In the genomic region with DNA sequence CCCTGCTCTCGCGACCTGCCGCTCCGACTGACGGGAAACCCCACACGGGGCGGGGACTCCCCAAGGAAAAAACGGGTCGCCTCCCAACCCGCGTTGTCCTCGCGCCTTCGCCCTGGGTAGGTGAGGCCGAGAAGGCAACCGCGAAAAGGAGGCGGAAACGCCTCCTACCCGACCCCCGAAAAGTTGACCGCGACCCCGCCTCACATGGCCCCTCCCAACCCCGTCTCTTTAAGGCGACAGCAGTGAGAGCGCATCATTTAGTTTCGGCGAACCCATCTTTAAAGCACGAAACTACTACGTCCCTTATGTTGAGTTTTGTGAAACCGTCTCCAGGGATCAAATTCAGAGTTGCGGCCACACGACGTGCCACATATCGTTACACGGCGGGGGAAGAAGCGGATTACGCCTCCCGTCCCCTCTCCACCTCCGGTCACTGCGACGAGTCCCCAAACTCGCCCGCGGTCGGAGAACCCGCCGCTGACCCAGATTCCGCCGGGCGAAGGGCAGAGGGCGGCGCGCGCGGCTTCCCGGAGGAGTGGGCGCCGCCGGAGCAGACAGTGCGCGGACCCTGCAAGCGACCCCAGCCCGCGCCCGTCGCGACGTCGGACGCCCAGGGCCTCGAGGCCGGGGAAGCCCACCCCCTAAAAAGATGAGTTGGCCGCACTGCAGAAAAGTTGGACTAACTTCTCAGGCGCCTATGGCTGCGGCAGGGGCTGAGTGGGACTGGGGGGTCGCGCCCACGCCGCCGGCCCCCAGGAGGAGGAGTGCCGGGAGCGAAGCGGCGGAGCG, we compare ENCODE assay signal across 1 cellular context.
TF ChIP-seq lines count a peak whose summit lies in the region.

No MANE protein-coding gene starts in this region.

TF ChIP-seq in HepG2, 621 proteins besides CTCF, POLR2A, EP300 and RAD21 (continued from another document and continues in another):
- TF ChIP-seq, protein P1, sequence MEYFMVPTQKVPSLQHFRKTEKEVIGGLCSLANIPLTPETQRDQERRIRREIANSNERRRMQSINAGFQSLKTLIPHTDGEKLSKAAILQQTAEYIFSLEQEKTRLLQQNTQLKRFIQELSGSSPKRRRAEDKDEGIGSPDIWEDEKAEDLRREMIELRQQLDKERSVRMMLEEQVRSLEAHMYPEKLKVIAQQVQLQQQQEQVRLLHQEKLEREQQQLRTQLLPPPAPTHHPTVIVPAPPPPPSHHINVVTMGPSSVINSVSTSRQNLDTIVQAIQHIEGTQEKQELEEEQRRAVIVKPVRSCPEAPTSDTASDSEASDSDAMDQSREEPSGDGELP (IDR thresholded peaks at IDR 0.05; ENCODE audit: borderline replicate concordance, low read depth): no peak
- no peak for TF ChIP-seq PTBP1 (IDR thresholded peaks at IDR 0.05; ENCODE audit: low read depth, low read length, poor library complexity, severe bottlenecking)
- no peak for TF ChIP-seq ZNF432 (CRISPR knock-in tag; IDR thresholded peaks at IDR 0.05; ENCODE audit: borderline replicate concordance)
- no peak for TF ChIP-seq RARG (CRISPR knock-in tag; IDR thresholded peaks at IDR 0.05; ENCODE audit: low read depth)
- no peak for TF ChIP-seq ZNF34 (CRISPR knock-in tag; IDR thresholded peaks at IDR 0.05; ENCODE audit: borderline replicate concordance)
- TF ChIP-seq ZNF605 (CRISPR knock-in tag; IDR thresholded peaks at IDR 0.05): no peak
- no peak for TF ChIP-seq SATB2 (CRISPR knock-in tag; IDR thresholded peaks at IDR 0.05)
- TF ChIP-seq RFX1 (IDR thresholded peaks at IDR 0.05): no peak
- no peak for TF ChIP-seq ZNF562 (CRISPR knock-in tag; IDR thresholded peaks at IDR 0.05; ENCODE audit: borderline replicate concordance)
- no peak for TF ChIP-seq SCMH1 (CRISPR knock-in tag; IDR thresholded peaks at IDR 0.05; ENCODE audit: borderline replicate concordance)
- TF ChIP-seq ZNF224 (CRISPR knock-in tag; IDR thresholded peaks at IDR 0.05): no peak
- peak; percentile 48 for TF ChIP-seq GATAD2A (CRISPR knock-in tag; IDR thresholded peaks at IDR 0.05)
- TF ChIP-seq, protein P2, sequence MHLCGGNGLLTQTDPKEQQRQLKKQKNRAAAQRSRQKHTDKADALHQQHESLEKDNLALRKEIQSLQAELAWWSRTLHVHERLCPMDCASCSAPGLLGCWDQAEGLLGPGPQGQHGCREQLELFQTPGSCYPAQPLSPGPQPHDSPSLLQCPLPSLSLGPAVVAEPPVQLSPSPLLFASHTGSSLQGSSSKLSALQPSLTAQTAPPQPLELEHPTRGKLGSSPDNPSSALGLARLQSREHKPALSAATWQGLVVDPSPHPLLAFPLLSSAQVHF (CRISPR knock-in tag; IDR thresholded peaks at IDR 0.05): no peak
- TF ChIP-seq FOSL1 (CRISPR knock-in tag; IDR thresholded peaks at IDR 0.05; ENCODE audit: borderline replicate concordance): no peak
- TF ChIP-seq ZFP36L2 (CRISPR knock-in tag; IDR thresholded peaks at IDR 0.05): no peak
- no peak for TF ChIP-seq ATRX (CRISPR knock-in tag; IDR thresholded peaks at IDR 0.05; ENCODE audit: borderline replicate concordance)
- no peak for TF ChIP-seq MZF1 (CRISPR knock-in tag; IDR thresholded peaks at IDR 0.05; ENCODE audit: borderline replicate concordance)
- peak; percentile 26 for TF ChIP-seq TEAD3 (CRISPR knock-in tag; optimal IDR thresholded peaks at IDR 0.05; ENCODE audit: borderline replicate concordance)
- TF ChIP-seq, protein P3, sequence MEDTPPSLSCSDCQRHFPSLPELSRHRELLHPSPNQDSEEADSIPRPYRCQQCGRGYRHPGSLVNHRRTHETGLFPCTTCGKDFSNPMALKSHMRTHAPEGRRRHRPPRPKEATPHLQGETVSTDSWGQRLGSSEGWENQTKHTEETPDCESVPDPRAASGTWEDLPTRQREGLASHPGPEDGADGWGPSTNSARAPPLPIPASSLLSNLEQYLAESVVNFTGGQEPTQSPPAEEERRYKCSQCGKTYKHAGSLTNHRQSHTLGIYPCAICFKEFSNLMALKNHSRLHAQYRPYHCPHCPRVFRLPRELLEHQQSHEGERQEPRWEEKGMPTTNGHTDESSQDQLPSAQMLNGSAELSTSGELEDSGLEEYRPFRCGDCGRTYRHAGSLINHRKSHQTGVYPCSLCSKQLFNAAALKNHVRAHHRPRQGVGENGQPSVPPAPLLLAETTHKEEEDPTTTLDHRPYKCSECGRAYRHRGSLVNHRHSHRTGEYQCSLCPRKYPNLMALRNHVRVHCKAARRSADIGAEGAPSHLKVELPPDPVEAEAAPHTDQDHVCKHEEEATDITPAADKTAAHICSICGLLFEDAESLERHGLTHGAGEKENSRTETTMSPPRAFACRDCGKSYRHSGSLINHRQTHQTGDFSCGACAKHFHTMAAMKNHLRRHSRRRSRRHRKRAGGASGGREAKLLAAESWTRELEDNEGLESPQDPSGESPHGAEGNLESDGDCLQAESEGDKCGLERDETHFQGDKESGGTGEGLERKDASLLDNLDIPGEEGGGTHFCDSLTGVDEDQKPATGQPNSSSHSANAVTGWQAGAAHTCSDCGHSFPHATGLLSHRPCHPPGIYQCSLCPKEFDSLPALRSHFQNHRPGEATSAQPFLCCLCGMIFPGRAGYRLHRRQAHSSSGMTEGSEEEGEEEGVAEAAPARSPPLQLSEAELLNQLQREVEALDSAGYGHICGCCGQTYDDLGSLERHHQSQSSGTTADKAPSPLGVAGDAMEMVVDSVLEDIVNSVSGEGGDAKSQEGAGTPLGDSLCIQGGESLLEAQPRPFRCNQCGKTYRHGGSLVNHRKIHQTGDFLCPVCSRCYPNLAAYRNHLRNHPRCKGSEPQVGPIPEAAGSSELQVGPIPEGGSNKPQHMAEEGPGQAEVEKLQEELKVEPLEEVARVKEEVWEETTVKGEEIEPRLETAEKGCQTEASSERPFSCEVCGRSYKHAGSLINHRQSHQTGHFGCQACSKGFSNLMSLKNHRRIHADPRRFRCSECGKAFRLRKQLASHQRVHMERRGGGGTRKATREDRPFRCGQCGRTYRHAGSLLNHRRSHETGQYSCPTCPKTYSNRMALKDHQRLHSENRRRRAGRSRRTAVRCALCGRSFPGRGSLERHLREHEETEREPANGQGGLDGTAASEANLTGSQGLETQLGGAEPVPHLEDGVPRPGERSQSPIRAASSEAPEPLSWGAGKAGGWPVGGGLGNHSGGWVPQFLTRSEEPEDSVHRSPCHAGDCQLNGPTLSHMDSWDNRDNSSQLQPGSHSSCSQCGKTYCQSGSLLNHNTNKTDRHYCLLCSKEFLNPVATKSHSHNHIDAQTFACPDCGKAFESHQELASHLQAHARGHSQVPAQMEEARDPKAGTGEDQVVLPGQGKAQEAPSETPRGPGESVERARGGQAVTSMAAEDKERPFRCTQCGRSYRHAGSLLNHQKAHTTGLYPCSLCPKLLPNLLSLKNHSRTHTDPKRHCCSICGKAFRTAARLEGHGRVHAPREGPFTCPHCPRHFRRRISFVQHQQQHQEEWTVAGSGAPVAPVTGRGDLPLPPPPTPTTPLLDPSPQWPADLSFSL (CRISPR knock-in tag; IDR thresholded peaks at IDR 0.05): no peak
- no peak for TF ChIP-seq KDM5A (IDR thresholded peaks at IDR 0.05; ENCODE audit: borderline replicate concordance, low read length)
- TF ChIP-seq, protein P4, sequence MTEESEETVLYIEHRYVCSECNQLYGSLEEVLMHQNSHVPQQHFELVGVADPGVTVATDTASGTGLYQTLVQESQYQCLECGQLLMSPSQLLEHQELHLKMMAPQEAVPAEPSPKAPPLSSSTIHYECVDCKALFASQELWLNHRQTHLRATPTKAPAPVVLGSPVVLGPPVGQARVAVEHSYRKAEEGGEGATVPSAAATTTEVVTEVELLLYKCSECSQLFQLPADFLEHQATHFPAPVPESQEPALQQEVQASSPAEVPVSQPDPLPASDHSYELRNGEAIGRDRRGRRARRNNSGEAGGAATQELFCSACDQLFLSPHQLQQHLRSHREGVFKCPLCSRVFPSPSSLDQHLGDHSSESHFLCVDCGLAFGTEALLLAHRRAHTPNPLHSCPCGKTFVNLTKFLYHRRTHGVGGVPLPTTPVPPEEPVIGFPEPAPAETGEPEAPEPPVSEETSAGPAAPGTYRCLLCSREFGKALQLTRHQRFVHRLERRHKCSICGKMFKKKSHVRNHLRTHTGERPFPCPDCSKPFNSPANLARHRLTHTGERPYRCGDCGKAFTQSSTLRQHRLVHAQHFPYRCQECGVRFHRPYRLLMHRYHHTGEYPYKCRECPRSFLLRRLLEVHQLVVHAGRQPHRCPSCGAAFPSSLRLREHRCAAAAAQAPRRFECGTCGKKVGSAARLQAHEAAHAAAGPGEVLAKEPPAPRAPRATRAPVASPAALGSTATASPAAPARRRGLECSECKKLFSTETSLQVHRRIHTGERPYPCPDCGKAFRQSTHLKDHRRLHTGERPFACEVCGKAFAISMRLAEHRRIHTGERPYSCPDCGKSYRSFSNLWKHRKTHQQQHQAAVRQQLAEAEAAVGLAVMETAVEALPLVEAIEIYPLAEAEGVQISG (CRISPR knock-in tag; IDR thresholded peaks at IDR 0.05): peak; percentile 37; the same call in 1 of the 2 replicates
- no peak for TF ChIP-seq THYN1 (CRISPR knock-in tag; IDR thresholded peaks at IDR 0.05; ENCODE audit: borderline replicate concordance, low read depth)
- TF ChIP-seq ZNF776 (CRISPR knock-in tag; IDR thresholded peaks at IDR 0.05): no peak
- TF ChIP-seq ASH2L (IDR thresholded peaks at IDR 0.05; ENCODE audit: insufficient read length, low read depth, low read length): peak; percentile 88
- peak; percentile 48; the same call in 1 of the 2 replicates for TF ChIP-seq ZFP41 (CRISPR knock-in tag; IDR thresholded peaks at IDR 0.05; ENCODE audit: borderline replicate concordance)
- no peak for TF ChIP-seq ZC3H13 (CRISPR knock-in tag; IDR thresholded peaks at IDR 0.05)
- no peak for TF ChIP-seq ZNF644 (CRISPR knock-in tag; IDR thresholded peaks at IDR 0.05; ENCODE audit: low read depth)
- no peak for TF ChIP-seq ZNF879 (CRISPR knock-in tag; IDR thresholded peaks at IDR 0.05)
- TF ChIP-seq ZNF44 (CRISPR knock-in tag; IDR thresholded peaks at IDR 0.05): no peak
- TF ChIP-seq AGO1 (IDR thresholded peaks at IDR 0.05; ENCODE audit: low read depth, low read length, poor library complexity, severe bottlenecking): no peak
- no peak for TF ChIP-seq BORCS8-MEF2B (CRISPR knock-in tag; IDR thresholded peaks at IDR 0.05)
- no peak; the same call in 1 of the 2 replicates for TF ChIP-seq ELF1 (CRISPR knock-in tag; IDR thresholded peaks at IDR 0.05)
- TF ChIP-seq, protein P5, sequence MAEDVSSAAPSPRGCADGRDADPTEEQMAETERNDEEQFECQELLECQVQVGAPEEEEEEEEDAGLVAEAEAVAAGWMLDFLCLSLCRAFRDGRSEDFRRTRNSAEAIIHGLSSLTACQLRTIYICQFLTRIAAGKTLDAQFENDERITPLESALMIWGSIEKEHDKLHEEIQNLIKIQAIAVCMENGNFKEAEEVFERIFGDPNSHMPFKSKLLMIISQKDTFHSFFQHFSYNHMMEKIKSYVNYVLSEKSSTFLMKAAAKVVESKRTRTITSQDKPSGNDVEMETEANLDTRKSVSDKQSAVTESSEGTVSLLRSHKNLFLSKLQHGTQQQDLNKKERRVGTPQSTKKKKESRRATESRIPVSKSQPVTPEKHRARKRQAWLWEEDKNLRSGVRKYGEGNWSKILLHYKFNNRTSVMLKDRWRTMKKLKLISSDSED (CRISPR knock-in tag; IDR thresholded peaks at IDR 0.05): no peak
- TF ChIP-seq EZH2 (conservative IDR thresholded peaks at IDR 0.05; ENCODE audit: low read depth, low read length): no peak
- TF ChIP-seq ZNF431 (CRISPR knock-in tag; IDR thresholded peaks at IDR 0.05; ENCODE audit: borderline replicate concordance, low read depth): no peak
- TF ChIP-seq ZMAT3 (CRISPR knock-in tag; conservative IDR thresholded peaks at IDR 0.05): 0 out of 2 replicates have a peak, but pooled peaks have one; percentile 29
- TF ChIP-seq, protein P6, sequence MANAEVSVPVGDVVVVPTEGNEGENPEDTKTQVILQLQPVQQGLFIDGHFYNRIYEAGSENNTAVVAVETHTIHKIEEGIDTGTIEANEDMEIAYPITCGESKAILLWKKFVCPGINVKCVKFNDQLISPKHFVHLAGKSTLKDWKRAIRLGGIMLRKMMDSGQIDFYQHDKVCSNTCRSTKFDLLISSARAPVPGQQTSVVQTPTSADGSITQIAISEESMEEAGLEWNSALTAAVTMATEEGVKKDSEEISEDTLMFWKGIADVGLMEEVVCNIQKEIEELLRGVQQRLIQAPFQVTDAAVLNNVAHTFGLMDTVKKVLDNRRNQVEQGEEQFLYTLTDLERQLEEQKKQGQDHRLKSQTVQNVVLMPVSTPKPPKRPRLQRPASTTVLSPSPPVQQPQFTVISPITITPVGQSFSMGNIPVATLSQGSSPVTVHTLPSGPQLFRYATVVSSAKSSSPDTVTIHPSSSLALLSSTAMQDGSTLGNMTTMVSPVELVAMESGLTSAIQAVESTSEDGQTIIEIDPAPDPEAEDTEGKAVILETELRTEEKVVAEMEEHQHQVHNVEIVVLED (CRISPR knock-in tag; IDR thresholded peaks at IDR 0.05; ENCODE audit: borderline replicate concordance): no peak
- TF ChIP-seq MBNL3 (CRISPR knock-in tag; conservative IDR thresholded peaks at IDR 0.05): no peak
- TF ChIP-seq ZNF83 (CRISPR knock-in tag; IDR thresholded peaks at IDR 0.05; ENCODE audit: borderline replicate concordance): no peak
- TF ChIP-seq ZBTB3 (CRISPR knock-in tag; IDR thresholded peaks at IDR 0.05; ENCODE audit: borderline replicate concordance, low read depth): no peak
- peak; percentile 81 for TF ChIP-seq CHD2 (IDR thresholded peaks at IDR 0.05; ENCODE audit: low read depth, low read length)
- no peak for TF ChIP-seq PLRG1 (conservative IDR thresholded peaks at IDR 0.05)
- peak; percentile 69 for TF ChIP-seq ZNF777 (CRISPR knock-in tag; IDR thresholded peaks at IDR 0.05)
- TF ChIP-seq ZNF451 (CRISPR knock-in tag; IDR thresholded peaks at IDR 0.05): no peak
- no peak for TF ChIP-seq HNRNPUL1 (IDR thresholded peaks at IDR 0.05; ENCODE audit: low read depth, low read length)
- TF ChIP-seq HOXA9 (CRISPR knock-in tag; IDR thresholded peaks at IDR 0.05; ENCODE audit: borderline replicate concordance): no peak
- no peak; the same call in 1 of the 2 replicates for TF ChIP-seq MYC (CRISPR knock-in tag; IDR thresholded peaks at IDR 0.05; ENCODE audit: borderline replicate concordance)
- TF ChIP-seq, protein P7, sequence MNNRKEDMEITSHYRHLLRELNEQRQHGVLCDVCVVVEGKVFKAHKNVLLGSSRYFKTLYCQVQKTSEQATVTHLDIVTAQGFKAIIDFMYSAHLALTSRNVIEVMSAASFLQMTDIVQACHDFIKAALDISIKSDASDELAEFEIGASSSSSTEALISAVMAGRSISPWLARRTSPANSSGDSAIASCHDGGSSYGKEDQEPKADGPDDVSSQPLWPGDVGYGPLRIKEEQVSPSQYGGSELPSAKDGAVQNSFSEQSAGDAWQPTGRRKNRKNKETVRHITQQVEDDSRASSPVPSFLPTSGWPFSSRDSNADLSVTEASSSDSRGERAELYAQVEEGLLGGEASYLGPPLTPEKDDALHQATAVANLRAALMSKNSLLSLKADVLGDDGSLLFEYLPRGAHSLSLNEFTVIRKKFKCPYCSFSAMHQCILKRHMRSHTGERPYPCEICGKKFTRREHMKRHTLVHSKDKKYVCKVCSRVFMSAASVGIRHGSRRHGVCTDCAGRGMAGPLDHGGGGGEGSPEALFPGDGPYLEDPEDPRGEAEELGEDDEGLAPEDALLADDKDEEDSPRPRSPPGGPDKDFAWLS (CRISPR knock-in tag; IDR thresholded peaks at IDR 0.05; ENCODE audit: borderline replicate concordance): no peak
- no peak for TF ChIP-seq RNF2 (conservative IDR thresholded peaks at IDR 0.05; ENCODE audit: low read depth)
